Comparison of ENCODE assay signal across 7 cellular contexts in the genomic region with DNA sequence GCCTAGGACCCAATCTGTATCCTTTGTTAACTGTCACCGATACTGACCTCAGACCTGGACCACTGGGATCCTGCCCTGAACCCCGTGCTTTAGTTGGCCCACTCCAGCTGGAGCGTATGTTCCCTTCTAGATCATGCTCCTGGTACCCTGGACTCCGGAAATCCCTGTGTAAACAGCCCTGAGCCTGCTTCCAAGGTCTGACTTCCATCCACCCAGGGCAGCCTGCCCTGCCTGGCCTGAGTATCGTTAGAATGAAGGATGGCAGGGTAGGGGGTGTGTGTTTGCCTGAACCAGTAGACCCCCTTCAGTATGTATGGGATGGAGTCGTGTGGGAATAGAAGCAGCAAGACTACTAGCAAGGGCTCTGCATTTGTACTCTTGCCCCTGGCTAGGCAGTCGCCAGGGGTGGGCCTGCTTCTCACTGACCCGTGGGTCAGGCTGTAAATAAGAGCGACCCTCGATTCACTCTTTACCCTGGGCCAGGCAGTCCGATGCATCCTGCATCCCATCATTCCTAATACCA. TPM values are rescaled to one million over a fixed set of nuclear protein-coding genes. Genes with fewer than 3 reads are reported as not detected.
A peak's percentile ranks its signal among the peaks of the same experiment; 100 is the strongest.
DNase-seq lines count a peak whose midpoint lies in the region; ATAC-seq, FAIRE-seq and TF ChIP-seq lines count a peak whose summit lies in the region.

No MANE protein-coding gene starts in this region.

- no peaks in the 10 kb centered on the region for H3K9me3 Mint-ChIP-seq in activated naive CD8-positive, alpha-beta T cell (ENCODE audit: low read depth)

- TF ChIP-seq POLR2A in spleen (IDR thresholded peaks at IDR 0.05): no peak
- TF ChIP-seq POLR2A in GM12892 (IDR thresholded peaks at IDR 0.05; ENCODE audit: low read depth, low read length): no peak

- H3K36me3 ChIP-seq in keratinocyte (ENCODE audit: control insufficient read depth in 2 of 2, extremely low read depth in 1 of 2, insufficient read depth in 2 of 2, low read length in 2 of 2) (no peaks in the 10 kb centered on the region), spleen (no peaks in the 10 kb centered on the region)

- no peaks in the 10 kb centered on the region for H3K9me3 ChIP-seq in keratinocyte (ENCODE audit: control insufficient read depth, low read depth, low read length)
- H3K9me3 ChIP-seq in spleen: no peaks in the 10 kb centered on the region

- no peak for ATAC-seq in GM19328 (IDR thresholded peaks at IDR 0.05; ENCODE audit: unreplicated experiment)

- dilution Hi-C loops in keratinocyte (cut with MboI; ENCODE audit: extremely low pct_ligation_motif_present, low sequenced_read_pairs): no loop called here

- H3K4me3 ChIP-seq in HFF-Myc (replicated peaks; ENCODE audit: low read depth, low read length) (peak overlapping the region; percentile 68), keratinocyte (ENCODE audit: control insufficient read depth in 2 of 3, extremely low read depth in 1 of 3, insufficient read depth in 2 of 3, low read depth in 1 of 3, low read length in 3 of 3) (peak overlapping the region; percentile 49 to 65 (median 56)), spleen (peak overlapping the region; percentile 7 to 75 (median 42))

- H3K9me1 ChIP-seq in keratinocyte (ENCODE audit: control insufficient read depth, extremely low read depth, insufficient read depth, low read length): no peaks in the 10 kb centered on the region

- H3K4me1 ChIP-seq in keratinocyte (ENCODE audit: control insufficient read depth, extremely low read depth, insufficient read depth, low read length) (peaks cover 20% of the 10 kb centered on the region), spleen (peaks cover 0 to 20% (median 14%) of the 10 kb centered on the region in 6 donors)

- H2AFZ ChIP-seq in keratinocyte (ENCODE audit: control insufficient read depth, low read length): peak overlapping the region; percentile 94

- no peaks in the 10 kb centered on the region for H3K36me3 Mint-ChIP-seq in activated naive CD8-positive, alpha-beta T cell

- H3K27ac ChIP-seq in keratinocyte (ENCODE audit: control insufficient read depth, insufficient read depth, low read length): no peak overlapping the region
- peak overlapping the region in 5 of 8 donors; percentile 58 to 69 (median 67) for H3K27ac ChIP-seq in spleen

- H3K4me1 Mint-ChIP-seq in activated naive CD8-positive, alpha-beta T cell (ENCODE audit: low read depth): peaks cover 2% of the 10 kb centered on the region

- peak overlapping the region; percentile 84 for H3K4me2 ChIP-seq in keratinocyte (ENCODE audit: control insufficient read depth, extremely low read depth, insufficient read depth, low read depth, low read length)

- 41 to 52% (median 44%) methylated on average over 9 to 11 of the region's 11 CpGs for WGBS in spleen, 5 donors

- H3K4me3 Mint-ChIP-seq in activated naive CD8-positive, alpha-beta T cell: peak overlapping the region; percentile 76

- H3K9ac ChIP-seq in keratinocyte (ENCODE audit: control insufficient read depth, extremely low read depth, insufficient read depth, low read length): peak overlapping the region; percentile 59

- intact Hi-C loops in spleen (cut with DNase I; ENCODE audit: low total_unique reads): no loop called here

- DNase-seq in HFF-Myc (ENCODE audit: extremely low read depth, low read depth) (no peak), keratinocyte (ENCODE audit: low read depth, low spot score) (no peak), spleen (no peak), GM12892 (ENCODE audit: insufficient read length) (no peak), NCI-H345 treated with DMSO at 0.1 percent for 48 hours (lab: John Stamatoyannopoulos, UW; ENCODE audit: unreplicated experiment) (no peak)

- H3K27me3 Mint-ChIP-seq in activated naive CD8-positive, alpha-beta T cell: peaks cover 27% of the 10 kb centered on the region

- no peak overlapping the region for H3K27ac Mint-ChIP-seq in activated naive CD8-positive, alpha-beta T cell

- H3K79me2 ChIP-seq in keratinocyte (ENCODE audit: control insufficient read depth, insufficient read depth, low read length): no peaks in the 10 kb centered on the region

- TF ChIP-seq CTCF in HFF-Myc (IDR thresholded peaks at IDR 0.05; ENCODE audit: low read depth, low read length, missing control alignments): no peak
- TF ChIP-seq CTCF in keratinocyte (optimal IDR thresholded peaks at IDR 0.05 in 1 of 3, IDR thresholded peaks at IDR 0.05 in 1 of 3, conservative IDR thresholded peaks at IDR 0.05 in 1 of 3; ENCODE audit: extremely low read depth in 1 of 3, insufficient read depth in 2 of 3, low read length in 3 of 3): no peak
- no peak for TF ChIP-seq CTCF in spleen (IDR thresholded peaks at IDR 0.05 in 8 of 11, conservative IDR thresholded peaks at IDR 0.05 in 3 of 11)

- H3K27me3 ChIP-seq in keratinocyte (ENCODE audit: control insufficient read depth, extremely low read depth, insufficient read depth, low read length) (no peaks in the 10 kb centered on the region), spleen (replicated peaks in 1 of 7) (peaks cover 0 to 56% (median 14%) of the 10 kb centered on the region in 7 donors)

- H4K20me1 ChIP-seq in keratinocyte (ENCODE audit: control insufficient read depth, extremely low read depth, insufficient read depth, low read length): no peaks in the 10 kb centered on the region

- FAIRE-seq in keratinocyte (lab: Jason Lieb, UNC) (no peak), GM12892 (lab: Jason Lieb, UNC) (no peak)

RNA-seq across cellular contexts. Expression of a gene that starts 0.7 kb away (rescaled TPM):
- polyA plus RNA-seq in keratinocyte (66.8 to 93.6 TPM (median 83.4 TPM) in 3 replicates), spleen (1 to 10 TPM; 5.4 to 6.3 (median 5.7) TPM)
- polyA plus RNA-seq in keratinocyte (2011; ENCODE audit: low read depth): 3.9 TPM
- 71.3 and 96.3 TPM in 2 replicates for polyA plus RNA-seq in keratinocyte (2011; cell fraction: cytosol; rRNA removed)
- 82.1 and 100 TPM in 2 replicates for polyA plus RNA-seq in keratinocyte (2011; cell fraction: nucleus; rRNA removed)
- 10.9 and 43.1 TPM in 2 replicates for polyA plus RNA-seq in keratinocyte (2012; ENCODE audit: low replicate concordance)
- polyA minus RNA-seq in keratinocyte: 55.1 to 118 TPM (median 103 TPM) in 3 replicates
- polyA minus RNA-seq in keratinocyte (2011; cell fraction: cytosol; rRNA and poly(A)+ RNA removed): 71.7 TPM
- polyA minus RNA-seq in keratinocyte (2011; cell fraction: nucleus; rRNA and poly(A)+ RNA removed): 26.1 and 46.0 TPM in 2 replicates
- 10 to 100 TPM; 12.0 to 41.1 (median 16.5) TPM for total RNA-seq in spleen
- not detected for polyA plus RNA-seq in GM12892 (2012; ENCODE audit: missing spikeins)

RNA-seq across cellular contexts. Expression of a gene that starts 50.3 kb away (rescaled TPM):
- 29.9 to 51.2 TPM (median 33.7 TPM) in 3 replicates for polyA plus RNA-seq in keratinocyte
- polyA plus RNA-seq in keratinocyte (2011; ENCODE audit: low read depth): 42.4 TPM
- 40.7 and 67.2 TPM in 2 replicates for polyA plus RNA-seq in keratinocyte (2011; cell fraction: cytosol; rRNA removed)
- polyA plus RNA-seq in keratinocyte (2011; cell fraction: nucleus; rRNA removed): 61.5 and 70.9 TPM in 2 replicates
- polyA plus RNA-seq in keratinocyte (2012; ENCODE audit: low replicate concordance): 35.7 and 37.8 TPM in 2 replicates
- polyA minus RNA-seq in keratinocyte: 58.4 to 79.1 TPM (median 69.4 TPM) in 3 replicates
- polyA minus RNA-seq in keratinocyte (2011; cell fraction: cytosol; rRNA and poly(A)+ RNA removed): 53.9 TPM
- 68.4 and 110 TPM in 2 replicates for polyA minus RNA-seq in keratinocyte (2011; cell fraction: nucleus; rRNA and poly(A)+ RNA removed)
- total RNA-seq in spleen: 10 to 100 TPM; 20.6 to 36.4 (median 24.1) TPM
- polyA plus RNA-seq in spleen: 1 to 10 TPM; 2.3 to 7.5 (median 2.7) TPM
- polyA plus RNA-seq in GM12892 (2012; ENCODE audit: missing spikeins): 11.5 TPM
